ENCODE assay signal across 13 cellular contexts in genomic region chr16:29736112-29736511, GRCh38. TPM values are rescaled to one million over a fixed set of nuclear protein-coding genes. Genes with fewer than 3 reads are reported as not detected.
DNase-seq lines count a peak whose midpoint lies in the region; ATAC-seq and TF ChIP-seq lines count a peak whose summit lies in the region.
"Had no signal": no experiment of that assay in that cellular context is flagged by ENCODE, and none has a peak within 500 bp of the region (broad histone marks: within the 10 kb centered on the region; RNA-seq: fewer than 3 reads in every experiment).

No MANE protein-coding gene starts in this region.

- peaks cover 17% of the 10 kb centered on the region for H3K36me3 Mint-ChIP-seq in CD4-positive, CD25-positive, alpha-beta regulatory T cell
- no peaks in the 10 kb centered on the region for H3K36me3 Mint-ChIP-seq in neural progenitor cell

- no peaks in the 10 kb centered on the region for H3K9me3 ChIP-seq in CD4-positive, CD25-positive, alpha-beta regulatory T cell (ENCODE audit: control insufficient read depth in 2 of 2, low read length in 2 of 2)
- no peaks in the 10 kb centered on the region for H3K9me3 ChIP-seq in neural progenitor cell (ENCODE audit: low read depth)
- H3K9me3 ChIP-seq: body of pancreas, heart left ventricle had no signal

- H3K9ac ChIP-seq in neural progenitor cell = no peak overlapping the region

- H3K4me3 ChIP-seq in CD4-positive, CD25-positive, alpha-beta regulatory T cell (ENCODE audit: low read depth, low read length) = no peak overlapping the region
- no peak overlapping the region for H3K4me3 ChIP-seq in H7 (ENCODE audit: insufficient read depth, low read depth, low read length)
- H3K4me3 ChIP-seq in astrocyte of the spinal cord (ENCODE audit: low read depth, low read length) = no peak overlapping the region
- H3K4me3 ChIP-seq in neural progenitor cell = no peak overlapping the region
- H3K4me3 ChIP-seq: body of pancreas, heart left ventricle had no signal

- H4K20me1 ChIP-seq in neural progenitor cell (ENCODE audit: low read depth) = no peaks in the 10 kb centered on the region

- peak overlapping the region in 1 of 4 donors; percentile 11 for H3K4me3 Mint-ChIP-seq in CD4-positive, CD25-positive, alpha-beta regulatory T cell
- H3K4me3 Mint-ChIP-seq in neural progenitor cell = no peak overlapping the region
- H3K4me3 Mint-ChIP-seq: stimulated activated naive CD8-positive, alpha-beta T cell treated with anti-CD3 and anti-CD28 coated beads, Interleukin-15, Interleukin-2, amounts not matched to agents 100 ng/mL and 50 ng/mL, for 24 hours had no signal

- H3K4me2 ChIP-seq in neural progenitor cell = no peak overlapping the region

- H3F3A ChIP-seq in neural progenitor cell (ENCODE audit: low read depth) = no peaks in the 10 kb centered on the region

- TF ChIP-seq CTCF in astrocyte of the spinal cord (IDR thresholded peaks at IDR 0.05; ENCODE audit: low read depth, low read length) (peak; percentile 9), neural progenitor cell (IDR thresholded peaks at IDR 0.05) (peak; percentile 28)

- in situ Hi-C loops in astrocyte of the spinal cord (cut with HindIII; ENCODE audit: low sequenced_read_pairs) = no loop called here

- peaks cover 0 to 6% (median 2%) of the 10 kb centered on the region in 7 donors for H3K9me3 Mint-ChIP-seq in CD4-positive, CD25-positive, alpha-beta regulatory T cell
- H3K9me3 Mint-ChIP-seq in neural progenitor cell = no peaks in the 10 kb centered on the region
- H3K9me3 Mint-ChIP-seq: stimulated activated naive CD8-positive, alpha-beta T cell treated with anti-CD3 and anti-CD28 coated beads, Interleukin-15, Interleukin-2, amounts not matched to agents 100 ng/mL and 50 ng/mL, for 24 hours had no signal

- H3K27me3 Mint-ChIP-seq in CD4-positive, CD25-positive, alpha-beta regulatory T cell = no peaks in the 10 kb centered on the region
- peaks cover 14% of the 10 kb centered on the region for H3K27me3 Mint-ChIP-seq in neural progenitor cell (ENCODE audit: insufficient read depth, low read depth)
- H3K27me3 Mint-ChIP-seq: stimulated activated naive CD8-positive, alpha-beta T cell treated with anti-CD3 and anti-CD28 coated beads, Interleukin-15, Interleukin-2, amounts not matched to agents 100 ng/mL and 50 ng/mL, for 24 hours had no signal

- H3K27me3 ChIP-seq in CD4-positive, CD25-positive, alpha-beta regulatory T cell (ENCODE audit: control insufficient read depth, insufficient read depth, low read length) = no peaks in the 10 kb centered on the region
- H3K27me3 ChIP-seq in H7 (ENCODE audit: control insufficient read depth, insufficient read depth, low read length) = no peaks in the 10 kb centered on the region
- no peaks in the 10 kb centered on the region for H3K27me3 ChIP-seq in neural progenitor cell
- H3K27me3 ChIP-seq: body of pancreas had no signal

- H3K79me2 ChIP-seq in neural progenitor cell (ENCODE audit: low read depth) = no peaks in the 10 kb centered on the region

- no peak for ATAC-seq in CD4-positive, CD25-positive, alpha-beta regulatory T cell (ENCODE audit: low read depth in 2 of 2)
- ATAC-seq: body of pancreas, heart left ventricle, right cardiac atrium had no signal

- H2AFZ ChIP-seq in neural progenitor cell (replicated peaks) = no peak overlapping the region

- no peak overlapping the region for H3K27ac ChIP-seq in CD4-positive, CD25-positive, alpha-beta regulatory T cell (ENCODE audit: insufficient read depth, low read length, poor library complexity, severe bottlenecking)
- no peak overlapping the region for H3K27ac ChIP-seq in neural progenitor cell
- H3K27ac ChIP-seq: body of pancreas, heart left ventricle had no signal

- no peak for DNase-seq in CD4-positive, CD25-positive, alpha-beta regulatory T cell
- DNase-seq in H7 (peak; percentile 25), astrocyte of the spinal cord (ENCODE audit: low read depth, low spot score) (no peak), neural progenitor cell (ENCODE audit: low spot score) (peak; percentile 17), foreskin melanocyte (no peak)
- no peak for DNase-seq in activated CD4-positive, CD25-positive, alpha-beta regulatory T cell treated with anti-CD3 and anti-CD28 coated beads, Interleukin-2, amount 50 U/mL, for 72 hours
- no peak for DNase-seq in activated naive CD4-positive, alpha-beta T cell (lab: John Stamatoyannopoulos, UW)
- DNase-seq: activated CD4-positive, alpha-beta T cell treated with anti-CD3 and anti-CD28 coated beads, Interleukin-2, amount 50 U/mL, for 4 hours; body of pancreas; heart left ventricle; NCI-H226; right cardiac atrium had no signal

- H3K4me1 Mint-ChIP-seq in CD4-positive, CD25-positive, alpha-beta regulatory T cell = peaks cover 22 to 71% (median 46%) of the 10 kb centered on the region in 4 donors
- H3K4me1 Mint-ChIP-seq in neural progenitor cell = peaks cover 3% of the 10 kb centered on the region

- peak overlapping the region in 2 of 3 donors; percentile 47 to 67 for H3K27ac Mint-ChIP-seq in CD4-positive, CD25-positive, alpha-beta regulatory T cell
- no peak overlapping the region for H3K27ac Mint-ChIP-seq in neural progenitor cell
- H3K27ac Mint-ChIP-seq: stimulated activated naive CD8-positive, alpha-beta T cell treated with anti-CD3 and anti-CD28 coated beads, Interleukin-15, Interleukin-2, amounts not matched to agents 100 ng/mL and 50 ng/mL, for 24 hours had no signal

- peaks cover 1% of the 10 kb centered on the region for H3K36me3 ChIP-seq in CD4-positive, CD25-positive, alpha-beta regulatory T cell (ENCODE audit: control insufficient read depth, insufficient read depth, low read length)
- H3K36me3 ChIP-seq in H7 (replicated peaks; ENCODE audit: control insufficient read depth, insufficient read depth, low read length) = peaks cover 27% of the 10 kb centered on the region
- no peaks in the 10 kb centered on the region for H3K36me3 ChIP-seq in neural progenitor cell
- H3K36me3 ChIP-seq: heart left ventricle had no signal

- peaks cover 34% of the 10 kb centered on the region for H3K4me1 ChIP-seq in CD4-positive, CD25-positive, alpha-beta regulatory T cell (ENCODE audit: control insufficient read depth, insufficient read depth, low read length, poor library complexity, severe bottlenecking)
- H3K4me1 ChIP-seq in neural progenitor cell = no peaks in the 10 kb centered on the region
- H3K4me1 ChIP-seq: body of pancreas had no signal

RNA-seq across cellular contexts. Expression of gene C16orf54, which starts 9.7 kb away (rescaled TPM):
- 89.4 TPM for total RNA-seq in CD4-positive, CD25-positive, alpha-beta regulatory T cell
- 10 to 100 TPM; 31.4 to 84.9 (median 57.2) TPM for polyA plus RNA-seq in CD4-positive, CD25-positive, alpha-beta regulatory T cell
- total RNA-seq in H7 (2014; rRNA removed; shearing (Covaris generic)) = not detected in 2 replicates
- not detected in 2 replicates for total RNA-seq in neural progenitor cell (ENCODE audit: low replicate concordance)

RNA-seq across cellular contexts. Expression of gene ZG16, which starts 41.9 kb away (rescaled TPM):
- total RNA-seq in CD4-positive, CD25-positive, alpha-beta regulatory T cell = not detected
- polyA plus RNA-seq in CD4-positive, CD25-positive, alpha-beta regulatory T cell = not detected
- total RNA-seq in H7 (2014; rRNA removed; shearing (Covaris generic)) = not detected in 2 replicates
- total RNA-seq in neural progenitor cell (ENCODE audit: low replicate concordance) = not detected in 2 replicates
- total RNA-seq: heart left ventricle, right cardiac atrium had no signal
- polyA plus RNA-seq: right cardiac atrium had no signal

RNA-seq across cellular contexts. Expression of gene KIF22, which starts 54.4 kb away (rescaled TPM):
- 89.1 TPM for total RNA-seq in CD4-positive, CD25-positive, alpha-beta regulatory T cell
- 10 to 100 TPM; 49.4 to 65.1 (median 56.1) TPM for polyA plus RNA-seq in CD4-positive, CD25-positive, alpha-beta regulatory T cell
- total RNA-seq in H7 (2014; rRNA removed; shearing (Covaris generic)) = 202 and 205 TPM in 2 replicates
- total RNA-seq in neural progenitor cell (ENCODE audit: low replicate concordance) = 173 and 275 TPM in 2 replicates

RNA-seq across cellular contexts. Expression of gene QPRT, which starts 57.1 kb away (rescaled TPM):
- 2.4 TPM for total RNA-seq in CD4-positive, CD25-positive, alpha-beta regulatory T cell
- polyA plus RNA-seq in CD4-positive, CD25-positive, alpha-beta regulatory T cell = 1 to 10 TPM in 1 of 4 donors, under 1 TPM in 3; 0.53 to 2.1 (median 0.69) TPM
- total RNA-seq in H7 (2014; rRNA removed; shearing (Covaris generic)) = 165 and 173 TPM in 2 replicates
- total RNA-seq in neural progenitor cell (ENCODE audit: low replicate concordance) = 49.6 and 112 TPM in 2 replicates

Comparison
In these comparisons a context has a peak if more than half of its experiments do, and no peak if none do; other contexts are left out.
1. DNase-seq: peak in H7 (single experiment) and neural progenitor cell (single experiment); none in CD4-positive, CD25-positive, alpha-beta regulatory T cell (0 of 3), astrocyte of the spinal cord (single experiment), activated CD4-positive, CD25-positive, alpha-beta regulatory T cell treated with anti-CD3 and anti-CD28 coated beads, Interleukin-2, amount 50 U/mL, for 72 hours (single experiment), foreskin melanocyte (single experiment) and activated naive CD4-positive, alpha-beta T cell (0 of 4).
2. RNA of gene C16orf54, which starts 9.7 kb away (total RNA-seq): 89.4 TPM in CD4-positive, CD25-positive, alpha-beta regulatory T cell (single experiment); not detected in H7 and not detected in neural progenitor cell; every median in the first group is over 10 times any median in the second.